1 cellular context compared by ENCODE assay signal in the genomic region with DNA sequence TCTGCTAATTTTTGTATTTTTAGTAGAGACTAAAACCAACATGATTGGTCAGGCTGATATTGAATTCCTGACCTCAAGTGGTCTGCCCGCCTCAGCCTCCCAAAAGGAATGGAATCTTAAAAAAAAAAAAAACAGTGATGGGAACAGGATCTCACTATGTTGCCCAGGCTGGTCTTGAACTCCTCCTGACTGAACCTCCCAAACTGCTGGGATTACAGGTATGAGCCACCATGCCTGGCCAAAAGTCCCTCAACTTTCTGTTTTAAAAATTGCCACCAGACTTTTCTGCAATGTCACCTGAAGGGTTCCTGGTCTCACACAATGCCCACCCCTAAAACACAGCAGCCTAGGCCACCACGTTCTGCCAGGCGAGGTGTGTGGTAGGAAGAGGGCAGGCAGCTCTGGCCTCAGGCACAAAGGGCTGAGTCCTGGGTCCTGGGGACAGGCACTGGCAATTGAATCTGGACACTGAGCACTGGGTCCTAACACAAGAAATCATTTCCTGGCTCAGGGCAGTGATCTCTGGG.
TF ChIP-seq lines count a peak whose summit lies in the region.

No MANE protein-coding gene starts in this region.

TF ChIP-seq in H1, 55 proteins besides CTCF, POLR2A, EP300 and RAD21:
- TF ChIP-seq RNF2 (IDR thresholded peaks at IDR 0.05; ENCODE audit: borderline replicate concordance, low read depth, low read length, missing control alignments, poor library complexity, severe bottlenecking), result no peak
- TF ChIP-seq, protein P1, sequence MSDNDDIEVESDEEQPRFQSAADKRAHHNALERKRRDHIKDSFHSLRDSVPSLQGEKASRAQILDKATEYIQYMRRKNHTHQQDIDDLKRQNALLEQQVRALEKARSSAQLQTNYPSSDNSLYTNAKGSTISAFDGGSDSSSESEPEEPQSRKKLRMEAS (IDR thresholded peaks at IDR 0.05), result no peak
- no peak for TF ChIP-seq CREB1 (IDR thresholded peaks at IDR 0.05)
- TF ChIP-seq SIX5 (IDR thresholded peaks at IDR 0.05; ENCODE audit: low read depth, low read length), result no peak
- TF ChIP-seq JUN (IDR thresholded peaks at IDR 0.05; ENCODE audit: low read depth, low read length), result no peak
- TF ChIP-seq NANOG (IDR thresholded peaks at IDR 0.05; ENCODE audit: insufficient read depth, low read depth, low read length, poor library complexity, severe bottlenecking), result no peak
- TF ChIP-seq NRF1 (IDR thresholded peaks at IDR 0.05; ENCODE audit: low read depth, low read length), result no peak
- no peak for TF ChIP-seq SP1 (IDR thresholded peaks at IDR 0.05; ENCODE audit: low read depth, low read length)
- no peak for TF ChIP-seq BCL11A (IDR thresholded peaks at IDR 0.05; ENCODE audit: low read depth in 2 of 2, low read length in 2 of 2)
TF ChIP-seq in H1: peak in this region for 0.
